Comparison of ENCODE assay signal across 1 cellular context in genomic region chr9:4740623-4741364, GRCh38.
A peak's percentile ranks its signal among the peaks of the same experiment; 100 is the strongest.
TF ChIP-seq lines count a peak whose summit lies in the region.

Gene AK3 (minus strand): TSS chr9:4741202. CDS start chr9:4741087, 115 bp downstream.

TF ChIP-seq in HepG2, 621 proteins besides CTCF, POLR2A, EP300 and RAD21 (continued from another document and continues in another):
- TF ChIP-seq RFX5 (IDR thresholded peaks at IDR 0.05; ENCODE audit: low read depth, low read length) (no peak), HNRNPL (IDR thresholded peaks at IDR 0.05; ENCODE audit: low read depth, low read length) (0 out of 2 replicates have a peak, but pooled peaks have one; percentile 15), THYN1 (CRISPR knock-in tag; IDR thresholded peaks at IDR 0.05; ENCODE audit: borderline replicate concordance, low read depth) (no peak), TRIM24 (CRISPR knock-in tag; IDR thresholded peaks at IDR 0.05) (no peak), SRSF9 (IDR thresholded peaks at IDR 0.05; ENCODE audit: borderline replicate concordance, insufficient read depth, low read depth, low read length, poor library complexity, severe bottlenecking) (no peak), TEAD3 (CRISPR knock-in tag; optimal IDR thresholded peaks at IDR 0.05; ENCODE audit: borderline replicate concordance) (peak; percentile 29), RXRB (CRISPR knock-in tag; IDR thresholded peaks at IDR 0.05; ENCODE audit: borderline replicate concordance) (0 out of 2 replicates have a peak, but pooled peaks have one; percentile 46), JUNB (CRISPR knock-in tag; IDR thresholded peaks at IDR 0.05; ENCODE audit: borderline replicate concordance) (peak; percentile 51; the same call in 1 of the 2 replicates), MLX (CRISPR knock-in tag; IDR thresholded peaks at IDR 0.05) (no peak), THAP7 (CRISPR knock-in tag; IDR thresholded peaks at IDR 0.05) (peak; percentile 72), ZBTB33 (CRISPR knock-in tag; IDR thresholded peaks at IDR 0.05) (peak; percentile 6; the same call in 1 of the 2 replicates), FOXO1 (CRISPR knock-in tag; IDR thresholded peaks at IDR 0.05) (peak; percentile 14), ZNF124 (CRISPR knock-in tag; IDR thresholded peaks at IDR 0.05) (peak; percentile 37), ZFP41 (CRISPR knock-in tag; IDR thresholded peaks at IDR 0.05; ENCODE audit: borderline replicate concordance) (no peak), POGK (CRISPR knock-in tag; conservative IDR thresholded peaks at IDR 0.05) (peak; percentile 90), ZNF510 (CRISPR knock-in tag; IDR thresholded peaks at IDR 0.05; ENCODE audit: low read depth) (no peak), TSC22D2 (CRISPR knock-in tag; IDR thresholded peaks at IDR 0.05; ENCODE audit: borderline replicate concordance) (no peak; the same call in none of the 2 replicates), HOXD1 (CRISPR knock-in tag; IDR thresholded peaks at IDR 0.05) (peak; percentile 75; the same call in 1 of the 2 replicates), NCOA5 (CRISPR knock-in tag; IDR thresholded peaks at IDR 0.05) (no peak), ZSCAN30 (CRISPR knock-in tag; IDR thresholded peaks at IDR 0.05) (no peak), MED13 (CRISPR knock-in tag; IDR thresholded peaks at IDR 0.05) (peak; percentile 78; the same call in 1 of the 2 replicates), ARHGAP35 (CRISPR knock-in tag; IDR thresholded peaks at IDR 0.05; ENCODE audit: borderline replicate concordance) (no peak; the same call in 1 of the 2 replicates), IKZF1 (IDR thresholded peaks at IDR 0.05) (no peak), GTF3A (CRISPR knock-in tag; conservative IDR thresholded peaks at IDR 0.05) (no peak), NR2F2 (IDR thresholded peaks at IDR 0.05; ENCODE audit: borderline replicate concordance, low read depth) (peak; percentile 12; the same call in 1 of the 2 replicates), ZNF563 (CRISPR knock-in tag; IDR thresholded peaks at IDR 0.05) (peak; percentile 66; the same call in 1 of the 2 replicates), ZNF557 (CRISPR knock-in tag; IDR thresholded peaks at IDR 0.05) (peak; percentile 52; the same call in 1 of the 2 replicates), TERF1 (CRISPR knock-in tag; IDR thresholded peaks at IDR 0.05) (no peak), ZNF839 (CRISPR knock-in tag; IDR thresholded peaks at IDR 0.05; ENCODE audit: borderline replicate concordance) (peak; percentile 94; the same call in 1 of the 2 replicates), ZNF674 (CRISPR knock-in tag; IDR thresholded peaks at IDR 0.05; ENCODE audit: low read depth) (0 out of 2 replicates have a peak, but pooled peaks have one; percentile 78), SPEN (CRISPR knock-in tag; IDR thresholded peaks at IDR 0.05; ENCODE audit: low read depth) (peak; percentile 78), HNRNPK (IDR thresholded peaks at IDR 0.05; ENCODE audit: low read depth, low read length, poor library complexity, severe bottlenecking) (peak; percentile 15), ZNF720 (CRISPR knock-in tag; IDR thresholded peaks at IDR 0.05) (no peak), NR3C1 (CRISPR knock-in tag; IDR thresholded peaks at IDR 0.05) (no peak), ZNF160 (CRISPR knock-in tag; IDR thresholded peaks at IDR 0.05) (peak; percentile 81; the same call in 1 of the 2 replicates), RXRA (CRISPR knock-in tag; IDR thresholded peaks at IDR 0.05) (no peak; the same call in none of the 2 replicates), E2F1 (CRISPR knock-in tag; IDR thresholded peaks at IDR 0.05) (peak; percentile 83), ZNF224 (CRISPR knock-in tag; IDR thresholded peaks at IDR 0.05) (no peak; the same call in 1 of the 2 replicates), SOX5 (CRISPR knock-in tag; IDR thresholded peaks at IDR 0.05; ENCODE audit: borderline replicate concordance) (peak; percentile 54; the same call in 1 of the 2 replicates), ZNF672 (CRISPR knock-in tag; IDR thresholded peaks at IDR 0.05) (no peak), ATF3 (CRISPR knock-in tag; IDR thresholded peaks at IDR 0.05) (peak; percentile 4; the same call in 1 of the 2 replicates), JDP2 (CRISPR knock-in tag; IDR thresholded peaks at IDR 0.05; ENCODE audit: borderline replicate concordance) (peak; percentile 56; the same call in 1 of the 2 replicates), ZGPAT (CRISPR knock-in tag; IDR thresholded peaks at IDR 0.05) (peak; percentile 96), YY1 (IDR thresholded peaks at IDR 0.05; ENCODE audit: insufficient read depth, insufficient replicate concordance, low read depth, low read length) (peak; percentile 80), ZNF639 (CRISPR knock-in tag; conservative IDR thresholded peaks at IDR 0.05) (peak; percentile 54; the same call in 1 of the 2 replicates), ZBTB44 (CRISPR knock-in tag; IDR thresholded peaks at IDR 0.05) (no peak), ZC3H4 (CRISPR knock-in tag; IDR thresholded peaks at IDR 0.05; ENCODE audit: borderline replicate concordance) (no peak; the same call in 1 of the 2 replicates), EHMT2 (IDR thresholded peaks at IDR 0.05; ENCODE audit: borderline replicate concordance, low read depth, low read length) (no peak), ZNF234 (CRISPR knock-in tag; conservative IDR thresholded peaks at IDR 0.05) (peak; percentile 91), MAF1 (CRISPR knock-in tag; IDR thresholded peaks at IDR 0.05; ENCODE audit: borderline replicate concordance) (peak; percentile 59; the same call in 1 of the 2 replicates)
